20 cellular contexts compared by ENCODE assay signal in the genomic region with DNA sequence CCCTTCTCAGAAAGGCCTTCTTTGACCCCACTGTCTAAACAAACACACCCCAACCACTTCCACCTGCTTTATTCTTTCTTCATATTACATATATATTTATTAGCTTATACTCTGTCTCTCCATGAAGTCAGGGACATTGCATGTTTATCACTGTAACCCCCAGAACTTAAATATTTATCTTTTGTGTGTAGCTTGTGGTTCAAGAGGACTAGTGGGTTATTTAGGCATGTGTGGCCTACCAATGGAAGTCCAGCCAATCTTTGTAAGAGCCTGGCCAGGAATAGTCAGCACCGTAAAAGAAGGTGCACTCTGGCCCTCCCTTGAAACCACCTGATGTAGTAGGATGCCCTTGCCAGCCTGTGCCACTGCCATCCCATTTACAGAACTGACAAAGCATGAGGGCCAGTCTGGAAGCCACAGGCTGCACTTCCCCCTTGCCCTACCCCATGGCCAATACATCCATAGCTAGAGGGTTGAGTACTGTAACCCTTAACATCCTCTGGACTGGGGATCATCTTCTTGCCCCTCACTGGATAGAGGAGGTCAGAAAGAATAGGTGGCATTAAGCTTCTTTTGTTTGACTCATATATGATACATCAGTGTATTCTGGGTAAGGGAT. TPM values are rescaled to one million over a fixed set of nuclear protein-coding genes. Genes with fewer than 3 reads are reported as not detected.
DNase-seq lines count a peak whose midpoint lies in the region; ATAC-seq and TF ChIP-seq lines count a peak whose summit lies in the region.
"Had no signal": no experiment of that assay in that cellular context is flagged by ENCODE, and none has a peak within 500 bp of the region (broad histone marks: within the 10 kb centered on the region; RNA-seq: fewer than 3 reads in every experiment).

No MANE protein-coding gene starts in this region.

- no peak overlapping the region for H3K4me3 ChIP-seq in AG04450 (ENCODE audit: low read depth, low read length)
- no peak overlapping the region for H3K4me3 ChIP-seq in hepatocyte
- H3K4me3 ChIP-seq: colonic mucosa, esophagus muscularis mucosa, right atrium auricular region, tibial nerve had no signal

- H3K4me2 ChIP-seq in hepatocyte, result no peak overlapping the region

- 95% methylated on average over 1 of the region's 1 CpG for WGBS in hepatocyte (ENCODE audit: low lambda C conversion rate, missing lambda C conversion rate)

- CTCF ChIA-PET in AG04450 (lab: Charles Lee), result interaction anchor here (0.5 kb wide), 1 partner anchor 251 kb away, joined by 4 read pairs; no protein-coding TSS in a partner anchor
- CTCF ChIA-PET in RWPE1 (lab: Yijun Ruan, JAX), result interaction anchor here (0.7 kb wide), 1 partner anchor 169 kb away, joined by 3 read pairs; no protein-coding TSS in a partner anchor

- ATAC-seq in omental fat pad (ENCODE audit: low FRiP score) (no peak), GM18867 (IDR thresholded peaks at IDR 0.05; ENCODE audit: unreplicated experiment) (no peak)
- ATAC-seq: SK-N-SH treated with all-trans-retinoic acid at 6 μM for 48 hours had no signal

- TF ChIP-seq CTCF in AG04450 (IDR thresholded peaks at IDR 0.05; ENCODE audit: low read depth, low read length) (no peak), RWPE1 (conservative IDR thresholded peaks at IDR 0.05; ENCODE audit: low read depth) (no peak), hepatocyte (IDR thresholded peaks at IDR 0.05; ENCODE audit: poor library complexity) (no peak), omental fat pad (IDR thresholded peaks at IDR 0.05) (no peak)

- POLR2A ChIA-PET in AG04450 (lab: Yijun Ruan, JAX) (interaction anchor here (1.4 kb wide), 2 partner anchors 44 to 119 kb away, joined by 4 read pairs; partner anchors contain the start of gene NAB1), RWPE1 (lab: Yijun Ruan, JAX; ENCODE audit: low non-redundant PET) (no interaction called here)

- H2AFZ ChIP-seq in hepatocyte, result no peak overlapping the region

- DNase-seq in AG04450 (ENCODE audit: low read depth, low spot score) (peak; percentile 16), CD1c-positive myeloid dendritic cell (ENCODE audit: extremely low spot score) (peak; percentile 35), RWPE1 (ENCODE audit: low spot score) (no peak), hepatocyte (ENCODE audit: low spot score) (no peak), omental fat pad (ENCODE audit: low spot score) (no peak), NCI-H510A (lab: John Stamatoyannopoulos, UW) (no peak), DMS 273 treated with DMSO at 0.1 percent for 48 hours (lab: John Stamatoyannopoulos, UW) (no peak)
- DNase-seq: activated CD4-positive, CD25-positive, alpha-beta regulatory T cell; anterior cingulate cortex; CD8-positive, alpha-beta memory T cell; colonic mucosa; H9; NCI-H1436 treated with DMSO at 0.1 percent for 48 hours; NCI-H345; stimulated activated CD4-positive, alpha-beta T cell treated with anti-CD3 and anti-CD28 coated beads, Interleukin-1b, Interleukin-23, amount 100 ng/mL, for 48 hours had no signal

- H3K27ac ChIP-seq in AG04450 (ENCODE audit: low read depth, low read length) (no peak overlapping the region), RWPE1 (peak overlapping the region; percentile 66), hepatocyte (peak overlapping the region; percentile 63)
- H3K27ac ChIP-seq: colonic mucosa, esophagus muscularis mucosa had no signal

- H3K36me3 ChIP-seq in hepatocyte (replicated peaks; ENCODE audit: insufficient read depth, low read depth), result no peaks in the 10 kb centered on the region
- H3K36me3 ChIP-seq: colonic mucosa, right atrium auricular region, tibial nerve had no signal

- H3K4me1 ChIP-seq in hepatocyte (ENCODE audit: insufficient read depth), result peaks cover 29% of the 10 kb centered on the region
- H3K4me1 ChIP-seq: colonic mucosa had no signal

- H3K9me2 ChIP-seq in hepatocyte (replicated peaks; ENCODE audit: insufficient read depth), result no peaks in the 10 kb centered on the region

- peaks cover 11% of the 10 kb centered on the region for H3K79me2 ChIP-seq in hepatocyte

- H3K27me3 ChIP-seq in AG04450 (ENCODE audit: control insufficient read depth, insufficient read depth, low read length) (no peaks in the 10 kb centered on the region), hepatocyte (no peaks in the 10 kb centered on the region)
- H3K27me3 ChIP-seq: colonic mucosa, esophagus muscularis mucosa, right atrium auricular region, tibial nerve had no signal

- H4K20me1 ChIP-seq in hepatocyte (ENCODE audit: insufficient read depth, poor library complexity, severe bottlenecking), result no peaks in the 10 kb centered on the region

- no peaks in the 10 kb centered on the region for H3K9me3 ChIP-seq in AG04450 (ENCODE audit: control insufficient read depth, insufficient read depth, low read length)
- H3K9me3 ChIP-seq in hepatocyte (ENCODE audit: low read depth), result no peaks in the 10 kb centered on the region
- H3K9me3 ChIP-seq: colonic mucosa, esophagus muscularis mucosa, right atrium auricular region, tibial nerve had no signal

RNA-seq across cellular contexts. Expression of gene NEMP2, which starts 4.9 kb away (rescaled TPM):
- polyA plus RNA-seq in AG04450 (2011; rRNA removed) (3.5 and 7.3 TPM in 2 replicates), hepatocyte (3.2 and 6.2 TPM in 2 replicates)
- polyA minus RNA-seq in AG04450 (2011; rRNA and poly(A)+ RNA removed), result 7.5 and 7.9 TPM in 2 replicates
- total RNA-seq in hepatocyte (8.1 and 9.9 TPM in 2 replicates), omental fat pad (10 to 100 TPM in 1 of 4 donors, 1 to 10 TPM in 3; 2.6 to 10.5 (median 5.3) TPM)

Comparison
In these comparisons a context has a peak if more than half of its experiments do, and no peak if none do; other contexts are left out.
1. DNase-seq: peak in AG04450 (single experiment) and CD1c-positive myeloid dendritic cell (single experiment); none in RWPE1 (single experiment), hepatocyte (single experiment), omental fat pad (single experiment), NCI-H510A (single experiment) and DMS 273 treated with DMSO at 0.1 percent for 48 hours (single experiment).